9 cellular contexts compared by ENCODE assay signal in genomic region chr2:109615637-109616144, GRCh38. TPM values are rescaled to one million over a fixed set of nuclear protein-coding genes. Genes with fewer than 3 reads are reported as not detected.
DNase-seq lines count a peak whose midpoint lies in the region; ATAC-seq, FAIRE-seq and TF ChIP-seq lines count a peak whose summit lies in the region.
"Had no signal": no experiment of that assay in that cellular context is flagged by ENCODE, and none has a peak within 500 bp of the region (broad histone marks: within the 10 kb centered on the region; RNA-seq: fewer than 3 reads in every experiment).

No MANE protein-coding gene starts in this region.

- H3K9me3 Mint-ChIP-seq in HFFc6, result no peaks in the 10 kb centered on the region
- no peaks in the 10 kb centered on the region for H3K9me3 Mint-ChIP-seq in activated T-helper 17 cell treated with anti-CD3 and anti-CD28 coated beads, Interleukin-2, amount 50 U/mL, for 72 hours
- peaks cover 0 to 12% (median 2%) of the 10 kb centered on the region in 6 donors for H3K9me3 Mint-ChIP-seq in immature natural killer cell

- no peaks in the 10 kb centered on the region for H3K9me3 ChIP-seq in small intestine (ENCODE audit: control insufficient read depth, low read depth)

- no peaks in the 10 kb centered on the region for H3K36me3 ChIP-seq in small intestine (ENCODE audit: control insufficient read depth in 2 of 2, insufficient read depth in 2 of 2, low read length in 2 of 2)

- no peaks in the 10 kb centered on the region for H3K4me1 ChIP-seq in small intestine (ENCODE audit: control insufficient read depth in 2 of 2, insufficient read depth in 1 of 2, low read depth in 1 of 2, low read length in 1 of 2)

- H3K36me3 Mint-ChIP-seq in HFFc6 (ENCODE audit: low read depth), result peaks cover 27% of the 10 kb centered on the region; the same call in 1 of the 2 replicates
- peaks cover 7% of the 10 kb centered on the region for H3K36me3 Mint-ChIP-seq in activated T-helper 17 cell treated with anti-CD3 and anti-CD28 coated beads, Interleukin-2, amount 50 U/mL, for 72 hours (ENCODE audit: low read depth)
- H3K36me3 Mint-ChIP-seq in immature natural killer cell, result no peaks in the 10 kb centered on the region

- H3K4me1 Mint-ChIP-seq in HFFc6 (ENCODE audit: low read depth) (peaks cover 58% of the 10 kb centered on the region), immature natural killer cell (peaks cover 12 to 20% of the 10 kb centered on the region in 2 donors)
- peaks cover 4% of the 10 kb centered on the region for H3K4me1 Mint-ChIP-seq in activated T-helper 17 cell treated with anti-CD3 and anti-CD28 coated beads, Interleukin-2, amount 50 U/mL, for 72 hours
- H3K4me1 Mint-ChIP-seq: memory B cell had no signal

- no peak for FAIRE-seq in small intestine (lab: Jason Lieb, UNC)

- H3K27ac Mint-ChIP-seq in HFFc6, result no peak overlapping the region
- H3K27ac Mint-ChIP-seq in activated T-helper 17 cell treated with anti-CD3 and anti-CD28 coated beads, Interleukin-2, amount 50 U/mL, for 72 hours, result no peak overlapping the region
- no peak overlapping the region for H3K27ac Mint-ChIP-seq in immature natural killer cell
- H3K27ac Mint-ChIP-seq: memory B cell had no signal

- no peak for ATAC-seq in activated T-helper 17 cell treated with anti-CD3 and anti-CD28 coated beads, Interleukin-2, amount 50 U/mL, for 72 hours (replicated peaks)
- no peak for ATAC-seq in HG02623 (IDR thresholded peaks at IDR 0.05; ENCODE audit: unreplicated experiment)

- TF ChIP-seq CTCF in HFFc6 (IDR thresholded peaks at IDR 0.05), result no peak

- H3K27me3 ChIP-seq in small intestine (ENCODE audit: control insufficient read depth in 2 of 2, insufficient read depth in 2 of 2, low read length in 2 of 2), result peaks cover 0 to 9% of the 10 kb centered on the region in 2 donors

- H3K27me3 Mint-ChIP-seq in HFFc6 (ENCODE audit: insufficient read depth), result no peaks in the 10 kb centered on the region; the same call in 1 of the 2 replicates
- H3K27me3 Mint-ChIP-seq in activated T-helper 17 cell treated with anti-CD3 and anti-CD28 coated beads, Interleukin-2, amount 50 U/mL, for 72 hours, result peaks cover 26% of the 10 kb centered on the region
- H3K27me3 Mint-ChIP-seq in immature natural killer cell (ENCODE audit: low read depth in 3 of 3), result peaks cover 26 to 38% (median 34%) of the 10 kb centered on the region in 3 donors

- WGBS in small intestine, 3 donors, result 30 to 38% (median 37%) methylated on average over 24 of the region's 24 CpGs

- H3K4me3 ChIP-seq in small intestine (ENCODE audit: low read depth in 1 of 2, low read length in 2 of 2), result peak overlapping the region; percentile 81 to 83

- no peak for DNase-seq in HFFc6
- DNase-seq in immature natural killer cell, result no peak
- peak; percentile 52 for DNase-seq in small intestine
- no peak for DNase-seq in cerebellar cortex (ENCODE audit: low spot score)
- DNase-seq in activated effector memory CD4-positive, alpha-beta T cell treated with Interleukin-2 at 50 U/mL for 16 hours, result no peak
- DNase-seq: activated CD4-positive, alpha-beta T cell treated with anti-CD3 and anti-CD28 coated beads, Interleukin-2, amount 50 U/mL, for 4 hours had no signal

- peak overlapping the region in 1 of 2 donors; percentile 93 for H3K27ac ChIP-seq in small intestine (ENCODE audit: low read depth in 1 of 2, low read length in 1 of 2)

- H3K4me3 Mint-ChIP-seq in HFFc6, result peak overlapping the region; percentile 87
- H3K4me3 Mint-ChIP-seq in activated T-helper 17 cell treated with anti-CD3 and anti-CD28 coated beads, Interleukin-2, amount 50 U/mL, for 72 hours, result peak overlapping the region; percentile 48
- peak overlapping the region; percentile 29 to 76 (median 57) for H3K4me3 Mint-ChIP-seq in immature natural killer cell
- H3K4me3 Mint-ChIP-seq: memory B cell had no signal

RNA-seq across cellular contexts. Expression of gene SOWAHC, which starts 1.5 kb away (rescaled TPM):
- total RNA-seq in HFFc6 (2021; fragmentation: NEBNext Ultra II Directional; extraction: Animal tissue kit (Norgen Biotek cat#: 25700)), result 10 to 100 TPM in 4 of 6 experiments, 1 to 10 TPM in 2; 9.4 to 12.3 (median 10.4) TPM
- 1 to 10 TPM in 1 of 2 donors, under 1 TPM in 1; 0.45 to 1.7 TPM for total RNA-seq in activated T-helper 17 cell treated with anti-CD3 and anti-CD28 coated beads, Interleukin-2, amount 50 U/mL, for 72 hours
- polyA plus RNA-seq in immature natural killer cell (under 1 TPM in 1 of 3 donors, not detected in 2; 0.18 TPM), small intestine (1 to 10 TPM; 5.9 to 7.2 (median 6.9) TPM)

RNA-seq across cellular contexts. Expression of gene SEPTIN10, which starts 1.9 kb away (rescaled TPM):
- 100 to 1,000 TPM; 102 to 127 (median 114) TPM for total RNA-seq in HFFc6 (2021; fragmentation: NEBNext Ultra II Directional; extraction: Animal tissue kit (Norgen Biotek cat#: 25700))
- 1 to 10 TPM; 3.0 to 7.5 TPM for total RNA-seq in activated T-helper 17 cell treated with anti-CD3 and anti-CD28 coated beads, Interleukin-2, amount 50 U/mL, for 72 hours
- polyA plus RNA-seq in immature natural killer cell (not detected), small intestine (10 to 100 TPM; 24.0 to 29.4 (median 28.2) TPM)

Comparison
In these comparisons a context has a peak if more than half of its experiments do, and no peak if none do; other contexts are left out.
1. RNA of gene SEPTIN10, which starts 1.9 kb away (total RNA-seq): 102 to 127 TPM in HFFc6; 3.0 to 7.5 TPM in activated T-helper 17 cell treated with anti-CD3 and anti-CD28 coated beads, Interleukin-2, amount 50 U/mL, for 72 hours; every median in the first group is over 10 times any median in the second.
2. Peak in every context shown above with its lines, with median percentiles within 50 percentile points of each other: H3K4me3 Mint-ChIP-seq.